ENCODE assay signal across 14 cellular contexts in genomic region chr5:172840077-172840777, GRCh38. TPM values are rescaled to one million over a fixed set of nuclear protein-coding genes. Genes with fewer than 3 reads are reported as not detected.
DNase-seq lines count a peak whose midpoint lies in the region; ATAC-seq and TF ChIP-seq lines count a peak whose summit lies in the region.
"Had no signal": no experiment of that assay in that cellular context is flagged by ENCODE, and none has a peak within 500 bp of the region (broad histone marks: within the 10 kb centered on the region; RNA-seq: fewer than 3 reads in every experiment).

No MANE protein-coding gene starts in this region.

- no peak overlapping the region for H2BK5ac ChIP-seq in neuronal stem cell (ENCODE audit: low read length)
- H2BK5ac ChIP-seq in H9 (ENCODE audit: insufficient read length, low read length) = no peak overlapping the region

- no peak overlapping the region for H3K4me3 Mint-ChIP-seq in MCF 10A (ENCODE audit: unreplicated experiment)
- H3K4me3 Mint-ChIP-seq in H9 = no peak overlapping the region
- H3K4me3 Mint-ChIP-seq: mesothelial cell of epicardium had no signal

- H2BK12ac ChIP-seq in neuronal stem cell (ENCODE audit: low read length) (no peak overlapping the region), H9 (ENCODE audit: insufficient read length, low read depth, low read length) (no peak overlapping the region)

- no peak overlapping the region for H3K56ac ChIP-seq in H9 (ENCODE audit: insufficient read length, low read depth, low read length)

- no peak for DNase-seq in MCF 10A (ENCODE audit: unreplicated experiment)
- DNase-seq in mammary epithelial cell = no peak
- peak; percentile 55 for DNase-seq in fibroblast of mammary gland (ENCODE audit: low read depth)
- no peak for DNase-seq in neuronal stem cell (ENCODE audit: low spot score)
- no peak for DNase-seq in uterus
- DNase-seq in H9 = no peak
- DNase-seq: colonic mucosa; EL; stimulated activated CD4-positive, alpha-beta T cell treated with anti-CD3 and anti-CD28 coated beads, Interleukin-4, amount 100 ng/mL, for 24 hours; trophoblast cell; WERI-Rb-1 had no signal

- intact Hi-C loops in MCF 10A (cut with micrococcal nuclease) (no loop called here), mammary epithelial cell (cut with micrococcal nuclease) (no loop called here), uterus (cut with DNase I; ENCODE audit: low total_unique reads) (no loop called here)

- no peaks in the 10 kb centered on the region for H3K23me2 ChIP-seq in H9 (ENCODE audit: insufficient read length, low read depth, low read length, poor library complexity, severe bottlenecking)

- dilution Hi-C loops in mammary epithelial cell (cut with HindIII; ENCODE audit: low sequenced_read_pairs) = no loop called here

- no peak overlapping the region for H3K23ac ChIP-seq in neuronal stem cell (ENCODE audit: low read depth, low read length, poor library complexity)
- H3K23ac ChIP-seq in H9 (ENCODE audit: insufficient read length, low read depth, low read length) = no peak overlapping the region

- H3K18ac ChIP-seq in neuronal stem cell (ENCODE audit: low read length) (no peak overlapping the region), H9 (ENCODE audit: insufficient read length, low read depth, low read length) (no peak overlapping the region)

- peaks cover 74% of the 10 kb centered on the region for H3K79me2 ChIP-seq in mammary epithelial cell (ENCODE audit: insufficient read depth, low read length)
- peaks cover 26% of the 10 kb centered on the region; the same call in 1 of the 2 replicates for H3K79me2 ChIP-seq in H9 (ENCODE audit: insufficient read depth, low read length)

- no peak for TF ChIP-seq CTCF in MCF 10A (IDR thresholded peaks at IDR 0.05; ENCODE audit: unreplicated experiment)
- TF ChIP-seq CTCF in mammary epithelial cell (conservative IDR thresholded peaks at IDR 0.05 in 1 of 2, IDR thresholded peaks at IDR 0.05 in 1 of 2; ENCODE audit: extremely low read depth in 1 of 2, insufficient read depth in 1 of 2, low read depth in 1 of 2, low read length in 2 of 2) = no peak
- no peak for TF ChIP-seq CTCF in fibroblast of mammary gland (conservative IDR thresholded peaks at IDR 0.05; ENCODE audit: control insufficient read depth, insufficient read depth, low read depth, low read length)
- no peak for TF ChIP-seq CTCF in uterus (IDR thresholded peaks at IDR 0.05)
- no peak for TF ChIP-seq CTCF in H9 (conservative IDR thresholded peaks at IDR 0.05)

- no peak overlapping the region for H3K27ac ChIP-seq in mammary epithelial cell (ENCODE audit: insufficient read depth, low read depth, low read length)
- H3K27ac ChIP-seq in neuronal stem cell (replicated peaks; ENCODE audit: low read length) = peak overlapping the region; percentile 43
- peak overlapping the region; percentile 81 to 82 for H3K27ac ChIP-seq in uterus
- no peak overlapping the region for H3K27ac ChIP-seq in H9 (ENCODE audit: insufficient read length, low read depth, low read length)
- H3K27ac ChIP-seq: colonic mucosa, WERI-Rb-1 had no signal

- H3K14ac ChIP-seq in neuronal stem cell (ENCODE audit: low read length) = no peak overlapping the region
- no peak overlapping the region for H3K14ac ChIP-seq in H9 (ENCODE audit: insufficient read depth, low read length)

- in situ Hi-C loops in mammary epithelial cell (cut with MboI; ENCODE audit: low sequenced_read_pairs in 2 of 2) = no loop called here

- H4K5ac ChIP-seq in H9 (ENCODE audit: insufficient read length, low read depth, low read length) = no peak overlapping the region

- no peaks in the 10 kb centered on the region for H3K36me3 ChIP-seq in mammary epithelial cell (ENCODE audit: insufficient read depth, low read length)
- peaks cover 5 to 62% of the 10 kb centered on the region in 2 donors for H3K36me3 ChIP-seq in neuronal stem cell (replicated peaks in 1 of 2; ENCODE audit: control insufficient read depth in 2 of 2, insufficient read depth in 2 of 2, low read length in 2 of 2)
- H3K36me3 ChIP-seq in uterus = no peaks in the 10 kb centered on the region
- H3K36me3 ChIP-seq: colonic mucosa, WERI-Rb-1 had no signal

- peaks cover 53% of the 10 kb centered on the region for H3K36me3 Mint-ChIP-seq in MCF 10A (ENCODE audit: insufficient read depth, unreplicated experiment)
- peaks cover 6 to 16% (median 16%) of the 10 kb centered on the region in 3 experiments; a peak in 5 of 7 replicates for H3K36me3 Mint-ChIP-seq in H9 (ENCODE audit: insufficient read depth in 1 of 3, low read depth in 3 of 3)

- no peak for TF ChIP-seq POLR2A in uterus (IDR thresholded peaks at IDR 0.05)

- H2BK120ac ChIP-seq in neuronal stem cell (ENCODE audit: low read depth, low read length) (no peak overlapping the region), H9 (ENCODE audit: low read depth, low read length, poor library complexity, severe bottlenecking) (no peak overlapping the region)

- no peaks in the 10 kb centered on the region for H3K9me3 ChIP-seq in mammary epithelial cell (replicated peaks; ENCODE audit: insufficient read depth, low read length)
- H3K9me3 ChIP-seq in neuronal stem cell (replicated peaks in 1 of 2; ENCODE audit: control insufficient read depth in 2 of 2, insufficient read depth in 1 of 2, low read depth in 1 of 2, low read length in 2 of 2) = no peaks in the 10 kb centered on the region
- H3K9me3 ChIP-seq in uterus = no peaks in the 10 kb centered on the region
- H3K9me3 ChIP-seq in H9 (ENCODE audit: control insufficient read depth, low read depth, low read length) = no peaks in the 10 kb centered on the region
- H3K9me3 ChIP-seq: colonic mucosa had no signal

- H3T11ph ChIP-seq in H9 (ENCODE audit: low read length) = no peak overlapping the region

- H3K27ac Mint-ChIP-seq in MCF 10A (ENCODE audit: low read depth, unreplicated experiment) (peak overlapping the region; percentile 20), H9 (peak overlapping the region in 1 of 3 experiments; percentile 1; a peak in 2 of 7 replicates)

- H3K4me1 Mint-ChIP-seq in MCF 10A (ENCODE audit: insufficient read depth, unreplicated experiment) (peaks cover 44% of the 10 kb centered on the region), H9 (peaks cover 21 to 33% of the 10 kb centered on the region in 2 experiments)

- WGBS in mammary epithelial cell (ENCODE audit: low coverage, missing lambda C conversion rate) = 73% methylated on average over 12 of the region's 16 CpGs
- no CpG with 5 or more reads among the region's 16 CpGs for WGBS in neuronal stem cell (ENCODE audit: extremely low coverage in 2 of 2, insufficient read length in 2 of 2, insufficient replicate concordance in 1 of 2), 2 donors
- WGBS in H9 (ENCODE audit: extremely low coverage, insufficient read length, low lambda C conversion rate) = no CpG with 5 or more reads among the region's 16 CpGs

- H3K79me1 ChIP-seq in neuronal stem cell (ENCODE audit: low read depth, low read length) (peaks cover 5% of the 10 kb centered on the region), H9 (ENCODE audit: insufficient read depth, low read depth, low read length, poor library complexity, severe bottlenecking) (peaks cover 3% of the 10 kb centered on the region)

- CTCF ChIA-PET in MCF 10A (lab: Yijun Ruan, JAX) = interaction anchor here (0.5 to 1.0 kb wide), 4 partner anchors 23 to 359 kb away, joined by 3 to 4 read pairs (median 4); no protein-coding TSS in a partner anchor
- CTCF ChIA-PET in mammary epithelial cell (lab: Charles Lee; ENCODE audit: low non-redundant PET) = no interaction called here

- no peak overlapping the region for H3K4me3 ChIP-seq in mammary epithelial cell (replicated peaks in 1 of 3; ENCODE audit: insufficient read depth in 1 of 3, low read depth in 2 of 3, low read length in 3 of 3)
- no peak overlapping the region for H3K4me3 ChIP-seq in fibroblast of mammary gland (ENCODE audit: control insufficient read depth, low read depth, low read length)
- no peak overlapping the region for H3K4me3 ChIP-seq in neuronal stem cell (ENCODE audit: low read length in 2 of 2)
- H3K4me3 ChIP-seq in uterus = no peak overlapping the region
- H3K4me3 ChIP-seq: colonic mucosa had no signal

- no peak overlapping the region for H4K8ac ChIP-seq in neuronal stem cell (ENCODE audit: low read depth, low read length)
- no peak overlapping the region for H4K8ac ChIP-seq in H9 (replicated peaks; ENCODE audit: insufficient read length, low read depth, low read length)

- no peaks in the 10 kb centered on the region for H3K27me3 Mint-ChIP-seq in MCF 10A (ENCODE audit: insufficient read depth, unreplicated experiment)
- no peaks in the 10 kb centered on the region for H3K27me3 Mint-ChIP-seq in H9 (ENCODE audit: low read depth)

- H3K9ac ChIP-seq in mammary epithelial cell (ENCODE audit: insufficient read depth, low read length) (no peak overlapping the region), neuronal stem cell (ENCODE audit: low read depth, low read length, poor library complexity) (no peak overlapping the region), H9 (ENCODE audit: extremely low read depth, insufficient read length, low read length) (no peak overlapping the region)

- H3K4me2 ChIP-seq in mammary epithelial cell (ENCODE audit: insufficient read depth, low read depth, low read length) (no peak overlapping the region), neuronal stem cell (ENCODE audit: insufficient read depth, low read length, poor library complexity, severe bottlenecking) (no peak overlapping the region), H9 (ENCODE audit: insufficient read depth, insufficient read length, low read length) (no peak overlapping the region)

- H3K9me3 Mint-ChIP-seq in MCF 10A (ENCODE audit: unreplicated experiment) (no peaks in the 10 kb centered on the region), H9 (no peaks in the 10 kb centered on the region)
- H3K9me3 Mint-ChIP-seq: mesothelial cell of epicardium had no signal

- H2AK5ac ChIP-seq in neuronal stem cell (ENCODE audit: low read depth, low read length) = no peak overlapping the region
- H2AK5ac ChIP-seq in H9 (ENCODE audit: insufficient read length, low read length) = no peak overlapping the region

- no peak overlapping the region for H3K4ac ChIP-seq in neuronal stem cell (ENCODE audit: low read length)
- no peak overlapping the region for H3K4ac ChIP-seq in H9 (ENCODE audit: low read depth, low read length)

- H4K91ac ChIP-seq in neuronal stem cell (ENCODE audit: low read depth, low read length, poor library complexity) (no peak overlapping the region), H9 (ENCODE audit: insufficient read length, low read depth, low read length) (no peak overlapping the region)

- H2BK20ac ChIP-seq in H9 (ENCODE audit: low read depth, low read length, poor library complexity, severe bottlenecking) = no peak overlapping the region

- ATAC-seq in GM18502 (IDR thresholded peaks at IDR 0.05; ENCODE audit: poor library complexity, unreplicated experiment) (no peak), HG03354 (IDR thresholded peaks at IDR 0.05; ENCODE audit: poor library complexity, severe bottlenecking, unreplicated experiment) (no peak)

- H3K27me3 ChIP-seq in mammary epithelial cell (ENCODE audit: insufficient read depth, low read length) (no peaks in the 10 kb centered on the region), neuronal stem cell (ENCODE audit: control insufficient read depth in 3 of 3, insufficient read depth in 3 of 3, low read depth in 1 of 3, low read length in 3 of 3) (no peaks in the 10 kb centered on the region), uterus (no peaks in the 10 kb centered on the region), H9 (ENCODE audit: insufficient read depth, low read length) (no peaks in the 10 kb centered on the region)
- H3K27me3 ChIP-seq: colonic mucosa had no signal

- H2AFZ ChIP-seq in mammary epithelial cell (ENCODE audit: low read depth, low read length) (no peak overlapping the region), neuronal stem cell (ENCODE audit: low read length) (no peak overlapping the region), H9 (ENCODE audit: low read length) (no peak overlapping the region)

- H3K4me1 ChIP-seq in mammary epithelial cell (ENCODE audit: insufficient read depth, low read length) = peaks cover 4% of the 10 kb centered on the region
- H3K4me1 ChIP-seq in neuronal stem cell (ENCODE audit: control insufficient read depth in 2 of 2, insufficient read depth in 1 of 2, low read depth in 1 of 2, low read length in 2 of 2) = peaks cover 0 to 18% of the 10 kb centered on the region in 2 donors
- peaks cover 0 to 14% of the 10 kb centered on the region in 2 donors for H3K4me1 ChIP-seq in uterus
- H3K4me1 ChIP-seq in H9 (ENCODE audit: insufficient read depth, low read length) = peaks cover 4% of the 10 kb centered on the region; the same call in 1 of the 2 replicates

- H2BK15ac ChIP-seq in neuronal stem cell (ENCODE audit: low read length) = no peak overlapping the region
- no peak overlapping the region for H2BK15ac ChIP-seq in H9 (ENCODE audit: low read depth, low read length)

- BruUV-seq in MCF 10A (replicated peaks; lab: Mats Ljungman, UMichigan) = no TSS peak
- no TSS peak for BruUV-seq in mammary epithelial cell (replicated peaks; lab: Mats Ljungman, UMichigan)

- H4K20me1 ChIP-seq in mammary epithelial cell (ENCODE audit: insufficient read depth, low read length) (no peaks in the 10 kb centered on the region), H9 (ENCODE audit: control insufficient read depth, insufficient read depth, insufficient read length) (peaks cover 2% of the 10 kb centered on the region)

- POLR2A ChIA-PET in MCF 10A (lab: Yijun Ruan, JAX) = interaction anchor here (0.8 to 9.2 kb wide), 11 partner anchors 9 to 107 kb away, joined by 3 to 112 read pairs (median 4); partner anchors contain the start of gene DUSP1

RNA-seq across cellular contexts. Expression of gene ERGIC1, which starts 6.2 kb away (rescaled TPM):
- total RNA-seq in MCF 10A (2022) = 257 and 292 TPM in 2 replicates
- 10 to 100 TPM; 58.8 to 98.6 TPM for total RNA-seq in mammary epithelial cell
- polyA plus RNA-seq in mammary epithelial cell = 111 TPM
- 158 TPM for polyA minus RNA-seq in mammary epithelial cell
- polyA plus RNA-seq in neuronal stem cell (2013, experiment 1 of 2) = 73.5 TPM
- polyA plus RNA-seq in neuronal stem cell (2013, experiment 2 of 2) = 73.3 TPM
- 100 to 1,000 TPM in 1 of 4 donors, 10 to 100 TPM in 3; 34.8 to 130 (median 67.7) TPM for total RNA-seq in uterus
- 74.2 and 77.0 TPM in 2 replicates for total RNA-seq in H9 (2021)

Comparison
In these comparisons a context has a peak if more than half of its experiments do, and no peak if none do; other contexts are left out.
1. H3K27ac ChIP-seq: peak in neuronal stem cell (single experiment) and uterus (2 of 2); none in mammary epithelial cell (single experiment) and H9 (single experiment).